Comparison of ENCODE assay signal across 24 cellular contexts in genomic region chr2:180231015-180231414, GRCh38.
DNase-seq lines count a peak whose midpoint lies in the region; ATAC-seq, FAIRE-seq and TF ChIP-seq lines count a peak whose summit lies in the region.
"Had no signal": no experiment of that assay in that cellular context is flagged by ENCODE, and none has a peak within 500 bp of the region (broad histone marks: within the 10 kb centered on the region; RNA-seq: fewer than 3 reads in every experiment).

No MANE protein-coding gene starts in this region.

- no peaks in the 10 kb centered on the region for H3K79me2 ChIP-seq in keratinocyte (ENCODE audit: control insufficient read depth, insufficient read depth, low read length)

- H3K36me3 Mint-ChIP-seq in T-helper 2 cell treated with Interferon-gamma antibody and Interleukin-4, amounts not matched to agents 5 μg/mL and 100 μg/mL, for 36 hours (ENCODE audit: low read depth), result no peaks in the 10 kb centered on the region

- no peaks in the 10 kb centered on the region for H3K27me3 Mint-ChIP-seq in T-helper 2 cell treated with Interferon-gamma antibody and Interleukin-4, amounts not matched to agents 5 μg/mL and 100 μg/mL, for 36 hours (ENCODE audit: low read depth)
- H3K27me3 Mint-ChIP-seq: B cell had no signal

- no peaks in the 10 kb centered on the region for H3K9me1 ChIP-seq in keratinocyte (ENCODE audit: control insufficient read depth, extremely low read depth, insufficient read depth, low read length)

- H3K27me3 ChIP-seq in keratinocyte (ENCODE audit: control insufficient read depth, extremely low read depth, insufficient read depth, low read length) (no peaks in the 10 kb centered on the region), upper lobe of right lung (no peaks in the 10 kb centered on the region)

- H4K20me1 ChIP-seq in keratinocyte (ENCODE audit: control insufficient read depth, extremely low read depth, insufficient read depth, low read length), result no peaks in the 10 kb centered on the region

- H3K4me3 Mint-ChIP-seq in T-helper 2 cell treated with Interferon-gamma antibody and Interleukin-4, amounts not matched to agents 5 μg/mL and 100 μg/mL, for 36 hours, result no peak overlapping the region
- H3K4me3 Mint-ChIP-seq: B cell, HFFc6 had no signal

- peak; percentile 63 for ATAC-seq in upper lobe of right lung

- peak; percentile 9 for DNase-seq in NCI-H82 (lab: John Stamatoyannopoulos, UW)
- DNase-seq in NCI-H82 treated with DMSO at 0.1 percent for 48 hours (lab: John Stamatoyannopoulos, UW; ENCODE audit: unreplicated experiment), result no peak
- peak; percentile 13 for DNase-seq in choroid plexus epithelial cell (ENCODE audit: low read depth)
- no peak for DNase-seq in keratinocyte (ENCODE audit: low read depth, low spot score)
- DNase-seq in upper lobe of right lung, result no peak
- no peak for DNase-seq in activated naive CD4-positive, alpha-beta T cell (lab: John Stamatoyannopoulos, UW)
- DNase-seq in SIG-M5 treated with dmso at 0.1 percent for 504 hours (lab: John Stamatoyannopoulos, UW; ENCODE audit: unreplicated experiment), result no peak
- DNase-seq in T-helper 2 cell treated with Interferon-gamma antibody and Interleukin-4, amounts not matched to agents 5 μg/mL and 100 μg/mL, for 36 hours (ENCODE audit: low spot score), result no peak
- DNase-seq: 8988T; DMS79 treated with DMSO at 0.1 percent for 48 hours; H7; HFFc6; IMR-90; Karpas-422; NCI-H1048; NCI-H1436; NCI-H1930; NCI-H2171; NCI-H446 treated with DMSO at 0.1 percent for 48 hours; NCI-H69; NK-92 treated with Interleukin-12 subunit alpha and Interleukin-12 subunit beta, amount 100 ng/mL, for 24 hours; Right ventricle myocardium superior had no signal

- intact Hi-C loops in upper lobe of right lung (cut with DNase I), result no loop called here

- dilution Hi-C loops in keratinocyte (cut with MboI; ENCODE audit: extremely low pct_ligation_motif_present, low sequenced_read_pairs), result no loop called here

- H3K4me1 Mint-ChIP-seq in T-helper 2 cell treated with Interferon-gamma antibody and Interleukin-4, amounts not matched to agents 5 μg/mL and 100 μg/mL, for 36 hours (ENCODE audit: low read depth), result no peaks in the 10 kb centered on the region
- H3K4me1 Mint-ChIP-seq: B cell had no signal

- no peak overlapping the region for H3K4me3 ChIP-seq in choroid plexus epithelial cell (ENCODE audit: low read depth, low read length)
- H3K4me3 ChIP-seq in keratinocyte (ENCODE audit: control insufficient read depth in 2 of 3, extremely low read depth in 1 of 3, insufficient read depth in 2 of 3, low read depth in 1 of 3, low read length in 3 of 3), result no peak overlapping the region
- no peak overlapping the region for H3K4me3 ChIP-seq in upper lobe of right lung

- no peak overlapping the region for H3K4me2 ChIP-seq in keratinocyte (ENCODE audit: control insufficient read depth, extremely low read depth, insufficient read depth, low read depth, low read length)

- H3K9me3 Mint-ChIP-seq in T-helper 2 cell treated with Interferon-gamma antibody and Interleukin-4, amounts not matched to agents 5 μg/mL and 100 μg/mL, for 36 hours, result no peaks in the 10 kb centered on the region
- H3K9me3 Mint-ChIP-seq: HFFc6 had no signal

- H3K27ac ChIP-seq in keratinocyte (ENCODE audit: control insufficient read depth, insufficient read depth, low read length), result no peak overlapping the region
- H3K27ac ChIP-seq in upper lobe of right lung, result no peak overlapping the region

- H3K9me3 ChIP-seq in keratinocyte (ENCODE audit: control insufficient read depth, low read depth, low read length) (no peaks in the 10 kb centered on the region), upper lobe of right lung (no peaks in the 10 kb centered on the region)

- H3K27ac Mint-ChIP-seq in T-helper 2 cell treated with Interferon-gamma antibody and Interleukin-4, amounts not matched to agents 5 μg/mL and 100 μg/mL, for 36 hours, result no peak overlapping the region
- H3K27ac Mint-ChIP-seq: B cell, HFFc6 had no signal

- no peak for TF ChIP-seq CTCF in choroid plexus epithelial cell (conservative IDR thresholded peaks at IDR 0.05; ENCODE audit: low read depth, low read length)
- TF ChIP-seq CTCF in keratinocyte (optimal IDR thresholded peaks at IDR 0.05 in 1 of 3, IDR thresholded peaks at IDR 0.05 in 1 of 3, conservative IDR thresholded peaks at IDR 0.05 in 1 of 3; ENCODE audit: extremely low read depth in 1 of 3, insufficient read depth in 2 of 3, low read length in 3 of 3), result no peak
- TF ChIP-seq CTCF in upper lobe of right lung (IDR thresholded peaks at IDR 0.05), result no peak

- H2AFZ ChIP-seq in keratinocyte (ENCODE audit: control insufficient read depth, low read length), result no peak overlapping the region

- peak; percentile 20 for FAIRE-seq in keratinocyte (lab: Jason Lieb, UNC)
- FAIRE-seq: HTR-8/SVneo had no signal

- H3K9ac ChIP-seq in keratinocyte (ENCODE audit: control insufficient read depth, extremely low read depth, insufficient read depth, low read length), result no peak overlapping the region

- no peaks in the 10 kb centered on the region for H3K36me3 ChIP-seq in keratinocyte (ENCODE audit: control insufficient read depth in 2 of 2, extremely low read depth in 1 of 2, insufficient read depth in 2 of 2, low read length in 2 of 2)
- H3K36me3 ChIP-seq in upper lobe of right lung, result no peaks in the 10 kb centered on the region

- H3K4me1 ChIP-seq in keratinocyte (ENCODE audit: control insufficient read depth, extremely low read depth, insufficient read depth, low read length) (no peaks in the 10 kb centered on the region), upper lobe of right lung (no peaks in the 10 kb centered on the region)

Comparison
In these comparisons a context has a peak if more than half of its experiments do, and no peak if none do; other contexts are left out.
1. DNase-seq: peak in NCI-H82 (single experiment) and choroid plexus epithelial cell (single experiment); none in NCI-H82 treated with DMSO at 0.1 percent for 48 hours (single experiment), keratinocyte (single experiment), upper lobe of right lung (single experiment), activated naive CD4-positive, alpha-beta T cell (0 of 4), SIG-M5 treated with dmso at 0.1 percent for 504 hours (single experiment) and T-helper 2 cell treated with Interferon-gamma antibody and Interleukin-4, amounts not matched to agents 5 μg/mL and 100 μg/mL, for 36 hours (single experiment).